ENCODE assay signal across 1 cellular context in genomic region chr22:50251472-50252054, GRCh38.
TF ChIP-seq lines count a peak whose summit lies in the region.

No MANE protein-coding gene starts in this region.

TF ChIP-seq in HepG2, 621 proteins besides CTCF, POLR2A, EP300 and RAD21 (continued from another document and continues in another):
- TF ChIP-seq AKNA (CRISPR knock-in tag; IDR thresholded peaks at IDR 0.05; ENCODE audit: borderline replicate concordance) (no peak), ISX (CRISPR knock-in tag; conservative IDR thresholded peaks at IDR 0.05) (no peak), FLYWCH1 (CRISPR knock-in tag; IDR thresholded peaks at IDR 0.05) (no peak), ZBTB39 (CRISPR knock-in tag; IDR thresholded peaks at IDR 0.05) (no peak), YY1 (IDR thresholded peaks at IDR 0.05; ENCODE audit: insufficient read depth, insufficient replicate concordance, low read depth, low read length) (no peak), SYNCRIP (IDR thresholded peaks at IDR 0.05; ENCODE audit: insufficient read depth, low read depth, low read length) (no peak), ZNF749 (CRISPR knock-in tag; IDR thresholded peaks at IDR 0.05; ENCODE audit: borderline replicate concordance) (no peak), SMAD9 (CRISPR knock-in tag; IDR thresholded peaks at IDR 0.05) (no peak), ZNF274 (CRISPR knock-in tag; IDR thresholded peaks at IDR 0.05) (no peak; the same call in 1 of the 2 replicates), ZSCAN25 (CRISPR knock-in tag; IDR thresholded peaks at IDR 0.05) (0 out of 2 replicates have a peak, but pooled peaks have one; percentile 13), ZKSCAN5 (CRISPR knock-in tag; IDR thresholded peaks at IDR 0.05) (no peak), ZBTB7B (CRISPR knock-in tag; IDR thresholded peaks at IDR 0.05) (peak; percentile 87), FOXO1 (CRISPR knock-in tag; IDR thresholded peaks at IDR 0.05) (no peak), GATAD1 (CRISPR knock-in tag; IDR thresholded peaks at IDR 0.05) (no peak), SP5 (CRISPR knock-in tag; IDR thresholded peaks at IDR 0.05; ENCODE audit: borderline replicate concordance, low read depth) (0 out of 2 replicates have a peak, but pooled peaks have one; percentile 2), RFX5 (IDR thresholded peaks at IDR 0.05; ENCODE audit: low read depth, low read length) (no peak), PAF1 (CRISPR knock-in tag; IDR thresholded peaks at IDR 0.05) (no peak), RFX1 (IDR thresholded peaks at IDR 0.05) (no peak), BHLHE40 (IDR thresholded peaks at IDR 0.05; ENCODE audit: low read length) (no peak), MLXIP (CRISPR knock-in tag; IDR thresholded peaks at IDR 0.05; ENCODE audit: borderline replicate concordance) (no peak), SP1 (IDR thresholded peaks at IDR 0.05) (no peak), SP1 (CRISPR knock-in tag; IDR thresholded peaks at IDR 0.05) (0 out of 2 replicates have a peak, but pooled peaks have one; percentile 9), ZNF383 (CRISPR knock-in tag; IDR thresholded peaks at IDR 0.05; ENCODE audit: borderline replicate concordance) (no peak), ARNT (IDR thresholded peaks at IDR 0.05) (no peak), SP2 (CRISPR knock-in tag; IDR thresholded peaks at IDR 0.05) (peak; percentile 25; the same call in 1 of the 2 replicates), HNRNPH1 (optimal IDR thresholded peaks at IDR 0.05; ENCODE audit: low read depth, low read length) (no peak), ZNF788 (CRISPR knock-in tag; IDR thresholded peaks at IDR 0.05; ENCODE audit: borderline replicate concordance) (no peak), ZNF121 (CRISPR knock-in tag; IDR thresholded peaks at IDR 0.05) (no peak), ZNF713 (CRISPR knock-in tag; IDR thresholded peaks at IDR 0.05) (no peak), ZNF703 (CRISPR knock-in tag; IDR thresholded peaks at IDR 0.05; ENCODE audit: borderline replicate concordance) (0 out of 2 replicates have a peak, but pooled peaks have one; percentile 24), JUN (CRISPR knock-in tag; IDR thresholded peaks at IDR 0.05) (no peak), TMF1 (CRISPR knock-in tag; IDR thresholded peaks at IDR 0.05; ENCODE audit: low read depth) (no peak), ZNF431 (CRISPR knock-in tag; IDR thresholded peaks at IDR 0.05; ENCODE audit: borderline replicate concordance, low read depth) (no peak), ZNF335 (CRISPR knock-in tag; IDR thresholded peaks at IDR 0.05) (no peak), KDM4B (CRISPR knock-in tag; IDR thresholded peaks at IDR 0.05) (no peak)
- TF ChIP-seq, protein P1, sequence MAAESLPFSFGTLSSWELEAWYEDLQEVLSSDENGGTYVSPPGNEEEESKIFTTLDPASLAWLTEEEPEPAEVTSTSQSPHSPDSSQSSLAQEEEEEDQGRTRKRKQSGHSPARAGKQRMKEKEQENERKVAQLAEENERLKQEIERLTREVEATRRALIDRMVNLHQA (CRISPR knock-in tag; IDR thresholded peaks at IDR 0.05): no peak
- TF ChIP-seq, protein P2, sequence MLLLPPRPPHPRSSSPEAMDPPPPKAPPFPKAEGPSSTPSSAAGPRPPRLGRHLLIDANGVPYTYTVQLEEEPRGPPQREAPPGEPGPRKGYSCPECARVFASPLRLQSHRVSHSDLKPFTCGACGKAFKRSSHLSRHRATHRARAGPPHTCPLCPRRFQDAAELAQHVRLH (CRISPR knock-in tag; IDR thresholded peaks at IDR 0.05; ENCODE audit: borderline replicate concordance, low read depth): no peak
- TF ChIP-seq, protein P3, sequence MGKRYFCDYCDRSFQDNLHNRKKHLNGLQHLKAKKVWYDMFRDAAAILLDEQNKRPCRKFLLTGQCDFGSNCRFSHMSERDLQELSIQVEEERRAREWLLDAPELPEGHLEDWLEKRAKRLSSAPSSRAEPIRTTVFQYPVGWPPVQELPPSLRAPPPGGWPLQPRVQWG (CRISPR knock-in tag; IDR thresholded peaks at IDR 0.05; ENCODE audit: borderline replicate concordance, low read depth): no peak
- TF ChIP-seq, protein P4, sequence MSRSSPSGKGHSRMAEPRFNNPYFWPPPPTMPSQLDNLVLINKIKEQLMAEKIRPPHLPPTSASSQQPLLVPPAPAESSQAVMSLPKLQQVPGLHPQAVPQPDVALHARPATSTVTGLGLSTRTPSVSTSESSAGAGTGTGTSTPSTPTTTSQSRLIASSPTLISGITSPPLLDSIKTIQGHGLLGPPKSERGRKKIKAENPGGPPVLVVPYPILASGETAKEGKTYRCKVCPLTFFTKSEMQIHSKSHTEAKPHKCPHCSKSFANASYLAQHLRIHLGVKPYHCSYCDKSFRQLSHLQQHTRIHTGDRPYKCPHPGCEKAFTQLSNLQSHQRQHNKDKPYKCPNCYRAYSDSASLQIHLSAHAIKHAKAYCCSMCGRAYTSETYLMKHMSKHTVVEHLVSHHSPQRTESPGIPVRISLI (CRISPR knock-in tag; IDR thresholded peaks at IDR 0.05; ENCODE audit: borderline replicate concordance): no peak
- TF ChIP-seq, protein P5, sequence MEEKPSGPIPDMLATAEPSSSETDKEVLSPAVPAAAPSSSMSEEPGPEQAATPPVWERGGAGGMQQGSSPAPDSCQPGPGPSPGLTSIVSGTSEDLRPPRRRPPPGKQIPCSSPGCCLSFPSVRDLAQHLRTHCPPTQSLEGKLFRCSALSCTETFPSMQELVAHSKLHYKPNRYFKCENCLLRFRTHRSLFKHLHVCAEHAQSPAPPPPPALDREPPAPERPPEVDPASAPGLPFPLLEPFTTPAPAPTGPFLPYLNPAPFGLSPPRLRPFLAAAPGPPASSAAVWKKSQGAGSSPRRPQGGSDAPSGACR (CRISPR knock-in tag; IDR thresholded peaks at IDR 0.05): peak; percentile 46
- TF ChIP-seq, protein P6, sequence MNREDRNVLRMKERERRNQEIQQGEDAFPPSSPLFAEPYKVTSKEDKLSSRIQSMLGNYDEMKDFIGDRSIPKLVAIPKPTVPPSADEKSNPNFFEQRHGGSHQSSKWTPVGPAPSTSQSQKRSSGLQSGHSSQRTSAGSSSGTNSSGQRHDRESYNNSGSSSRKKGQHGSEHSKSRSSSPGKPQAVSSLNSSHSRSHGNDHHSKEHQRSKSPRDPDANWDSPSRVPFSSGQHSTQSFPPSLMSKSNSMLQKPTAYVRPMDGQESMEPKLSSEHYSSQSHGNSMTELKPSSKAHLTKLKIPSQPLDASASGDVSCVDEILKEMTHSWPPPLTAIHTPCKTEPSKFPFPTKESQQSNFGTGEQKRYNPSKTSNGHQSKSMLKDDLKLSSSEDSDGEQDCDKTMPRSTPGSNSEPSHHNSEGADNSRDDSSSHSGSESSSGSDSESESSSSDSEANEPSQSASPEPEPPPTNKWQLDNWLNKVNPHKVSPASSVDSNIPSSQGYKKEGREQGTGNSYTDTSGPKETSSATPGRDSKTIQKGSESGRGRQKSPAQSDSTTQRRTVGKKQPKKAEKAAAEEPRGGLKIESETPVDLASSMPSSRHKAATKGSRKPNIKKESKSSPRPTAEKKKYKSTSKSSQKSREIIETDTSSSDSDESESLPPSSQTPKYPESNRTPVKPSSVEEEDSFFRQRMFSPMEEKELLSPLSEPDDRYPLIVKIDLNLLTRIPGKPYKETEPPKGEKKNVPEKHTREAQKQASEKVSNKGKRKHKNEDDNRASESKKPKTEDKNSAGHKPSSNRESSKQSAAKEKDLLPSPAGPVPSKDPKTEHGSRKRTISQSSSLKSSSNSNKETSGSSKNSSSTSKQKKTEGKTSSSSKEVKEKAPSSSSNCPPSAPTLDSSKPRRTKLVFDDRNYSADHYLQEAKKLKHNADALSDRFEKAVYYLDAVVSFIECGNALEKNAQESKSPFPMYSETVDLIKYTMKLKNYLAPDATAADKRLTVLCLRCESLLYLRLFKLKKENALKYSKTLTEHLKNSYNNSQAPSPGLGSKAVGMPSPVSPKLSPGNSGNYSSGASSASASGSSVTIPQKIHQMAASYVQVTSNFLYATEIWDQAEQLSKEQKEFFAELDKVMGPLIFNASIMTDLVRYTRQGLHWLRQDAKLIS (CRISPR knock-in tag; IDR thresholded peaks at IDR 0.05): no peak
- TF ChIP-seq, protein P7, sequence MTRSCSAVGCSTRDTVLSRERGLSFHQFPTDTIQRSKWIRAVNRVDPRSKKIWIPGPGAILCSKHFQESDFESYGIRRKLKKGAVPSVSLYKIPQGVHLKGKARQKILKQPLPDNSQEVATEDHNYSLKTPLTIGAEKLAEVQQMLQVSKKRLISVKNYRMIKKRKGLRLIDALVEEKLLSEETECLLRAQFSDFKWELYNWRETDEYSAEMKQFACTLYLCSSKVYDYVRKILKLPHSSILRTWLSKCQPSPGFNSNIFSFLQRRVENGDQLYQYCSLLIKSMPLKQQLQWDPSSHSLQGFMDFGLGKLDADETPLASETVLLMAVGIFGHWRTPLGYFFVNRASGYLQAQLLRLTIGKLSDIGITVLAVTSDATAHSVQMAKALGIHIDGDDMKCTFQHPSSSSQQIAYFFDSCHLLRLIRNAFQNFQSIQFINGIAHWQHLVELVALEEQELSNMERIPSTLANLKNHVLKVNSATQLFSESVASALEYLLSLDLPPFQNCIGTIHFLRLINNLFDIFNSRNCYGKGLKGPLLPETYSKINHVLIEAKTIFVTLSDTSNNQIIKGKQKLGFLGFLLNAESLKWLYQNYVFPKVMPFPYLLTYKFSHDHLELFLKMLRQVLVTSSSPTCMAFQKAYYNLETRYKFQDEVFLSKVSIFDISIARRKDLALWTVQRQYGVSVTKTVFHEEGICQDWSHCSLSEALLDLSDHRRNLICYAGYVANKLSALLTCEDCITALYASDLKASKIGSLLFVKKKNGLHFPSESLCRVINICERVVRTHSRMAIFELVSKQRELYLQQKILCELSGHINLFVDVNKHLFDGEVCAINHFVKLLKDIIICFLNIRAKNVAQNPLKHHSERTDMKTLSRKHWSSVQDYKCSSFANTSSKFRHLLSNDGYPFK (CRISPR knock-in tag; IDR thresholded peaks at IDR 0.05; ENCODE audit: borderline replicate concordance): 0 out of 2 replicates have a peak, but pooled peaks have one; percentile 40
